In the genomic region with DNA sequence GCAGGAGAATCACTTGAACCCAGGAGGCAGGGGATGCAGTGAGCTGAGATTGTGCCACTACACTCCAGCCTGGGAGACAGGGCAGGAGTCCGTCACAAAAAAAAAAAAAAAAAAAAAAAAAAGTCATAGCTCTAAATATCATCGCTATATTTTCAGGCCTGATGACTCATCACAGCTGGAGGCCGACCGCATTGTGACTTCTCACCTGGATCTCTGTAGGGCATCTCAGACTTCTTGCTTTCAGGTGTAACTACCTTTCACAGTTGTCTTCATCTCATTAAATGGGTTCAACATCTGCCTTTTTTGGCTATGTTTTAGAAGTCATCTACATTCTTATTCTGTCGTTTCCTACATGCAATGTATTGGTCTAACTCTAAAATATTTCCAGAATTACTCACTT, we compare ENCODE assay signal across 21 cellular contexts.
"Had no signal": no experiment of that assay in that cellular context is flagged by ENCODE, and none has a peak within 500 bp of the region (broad histone marks: within the 10 kb centered on the region; RNA-seq: fewer than 3 reads in every experiment).

No MANE protein-coding gene starts in this region.

- H3K27me3 ChIP-seq: esophagus squamous epithelium, heart left ventricle, neutrophil, ovary, spleen, thyroid gland had no signal

- H3K4me3 ChIP-seq: esophagus squamous epithelium, heart left ventricle, ovary, prostate gland, spleen, thyroid gland had no signal

- H3K4me1 ChIP-seq: esophagus squamous epithelium, heart left ventricle, prostate gland, spleen, thyroid gland had no signal

- H3K36me3 ChIP-seq: esophagus squamous epithelium, heart left ventricle, neutrophil, ovary, prostate gland, spleen, thyroid gland had no signal

- H3K9me3 ChIP-seq: esophagus squamous epithelium, neutrophil, ovary, prostate gland, thyroid gland had no signal

- H3K27ac ChIP-seq: esophagus squamous epithelium, heart left ventricle, neutrophil, ovary, prostate gland, spleen, thyroid gland had no signal

- DNase-seq: activated CD4-positive, alpha-beta T cell treated with anti-CD3 and anti-CD28 coated beads for 1 hour; activated CD4-positive, alpha-beta T cell treated with anti-CD3 and anti-CD28 coated beads, Interleukin-2, amount 50 U/mL, for 1 hour; activated CD8-positive, alpha-beta T cell treated with anti-CD3 and anti-CD28 coated beads, Interleukin-2, amount 10 ng/mL, durations not matched to agents 7 days and 5 days; activated gamma-delta T cell; activated naive CD4-positive, alpha-beta T cell treated with anti-CD3 and anti-CD28 coated beads, Interleukin-2, amount 50 U/mL, for 16 hours; anterior cingulate cortex; caudate nucleus; effector memory CD4-positive, alpha-beta T cell; esophagus squamous epithelium; heart left ventricle; islet precursor cell; left colon; mesenchymal stem cell; ovary; spleen; stimulated activated CD4-positive, alpha-beta T cell treated with anti-CD3 and anti-CD28 coated beads, Interleukin-4, amount 100 ng/mL, for 1 hour; stimulated activated naive CD4-positive, alpha-beta T cell treated with Interleukin-2 at 50 U/mL for 16 hours; T-helper 9 cell; thyroid gland had no signal
